In genomic region chr9:73643379-73644013, GRCh38 we compare ENCODE assay signal across 17 cellular contexts.
DNase-seq lines count a peak whose midpoint lies in the region; ATAC-seq and TF ChIP-seq lines count a peak whose summit lies in the region.
"Had no signal": no experiment of that assay in that cellular context is flagged by ENCODE, and none has a peak within 500 bp of the region (broad histone marks: within the 10 kb centered on the region; RNA-seq: fewer than 3 reads in every experiment).

No MANE protein-coding gene starts in this region.

- no peaks in the 10 kb centered on the region for H3K4me1 ChIP-seq in left lung

- no peak overlapping the region for H3K27ac ChIP-seq in left lung
- H3K27ac ChIP-seq: C4-2B had no signal

- intact Hi-C loops in left lung (cut with DNase I), result no loop called here

- no peaks in the 10 kb centered on the region for H3K36me3 ChIP-seq in left lung

- in situ Hi-C loops in SK-MEL-5 (cut with HindIII; ENCODE audit: low pct_unique_long_range_greater_than_20kb, low sequenced_read_pairs), result no loop called here

- peaks cover 0 to 10% of the 10 kb centered on the region in 2 donors for H3K9me3 ChIP-seq in left lung

- H3K27me3 ChIP-seq in left lung, result no peaks in the 10 kb centered on the region

- H3K4me3 ChIP-seq in epithelial cell of proximal tubule (ENCODE audit: low read depth, low read length) (no peak overlapping the region), left lung (no peak overlapping the region)
- H3K4me3 ChIP-seq: lung had no signal

- TF ChIP-seq CTCF in epithelial cell of proximal tubule (conservative IDR thresholded peaks at IDR 0.05; ENCODE audit: low read depth, low read length), result no peak
- TF ChIP-seq CTCF in omental fat pad (IDR thresholded peaks at IDR 0.05), result no peak
- TF ChIP-seq CTCF in left lung (IDR thresholded peaks at IDR 0.05), result no peak

- ATAC-seq in omental fat pad (ENCODE audit: low FRiP score) (peak; percentile 48), HG03520 (IDR thresholded peaks at IDR 0.05; ENCODE audit: unreplicated experiment) (no peak), left lung (no peak), GM21526 (IDR thresholded peaks at IDR 0.05; ENCODE audit: low FRiP score, unreplicated experiment) (no peak)
- ATAC-seq: sciatic nerve had no signal

- DNase-seq in HPDE6-E6E7 (ENCODE audit: extremely low spot score), result peak; percentile 63
- peak; percentile 82 for DNase-seq in SK-MEL-5 (ENCODE audit: low read depth, low spot score)
- DNase-seq in epithelial cell of proximal tubule (ENCODE audit: low read depth), result peak; percentile 56
- DNase-seq in omental fat pad (ENCODE audit: low spot score), result no peak
- DNase-seq in left lung, result no peak
- DNase-seq in T-helper 9 cell, result no peak
- DNase-seq: activated CD4-positive, CD25-positive, alpha-beta regulatory T cell; IMR-90; NCI-H1048; nephron progenitor cell; stimulated activated CD4-positive, alpha-beta T cell treated with anti-CD3 and anti-CD28 coated beads, Interleukin-4, amount 100 ng/mL, for 24 hours; trophoblast cell had no signal

Comparison
In these comparisons a context has a peak if more than half of its experiments do, and no peak if none do; other contexts are left out.
1. DNase-seq: peak in HPDE6-E6E7 (single experiment), SK-MEL-5 (single experiment) and epithelial cell of proximal tubule (single experiment); none in omental fat pad (single experiment), left lung (0 of 2) and T-helper 9 cell (single experiment).